8 cellular contexts compared by ENCODE assay signal in genomic region chr15:57537072-57537471, GRCh38. TPM values are rescaled to one million over a fixed set of nuclear protein-coding genes. Genes with fewer than 3 reads are reported as not detected.
A peak's percentile ranks its signal among the peaks of the same experiment; 100 is the strongest.
DNase-seq lines count a peak whose midpoint lies in the region; ATAC-seq and TF ChIP-seq lines count a peak whose summit lies in the region.
"Had no signal": no experiment of that assay in that cellular context is flagged by ENCODE, and none has a peak within 500 bp of the region (broad histone marks: within the 10 kb centered on the region; RNA-seq: fewer than 3 reads in every experiment).

No MANE protein-coding gene starts in this region.

- peaks cover 31 to 35% of the 10 kb centered on the region in 2 experiments for H3K4me1 Mint-ChIP-seq in H9

- H3K9me3 ChIP-seq in H9 (ENCODE audit: control insufficient read depth, low read depth, low read length) = no peaks in the 10 kb centered on the region

- no peak overlapping the region for H3K23ac ChIP-seq in H9 (ENCODE audit: insufficient read length, low read depth, low read length)

- no peak overlapping the region for H3K27ac ChIP-seq in H9 (ENCODE audit: insufficient read length, low read depth, low read length)

- H2BK20ac ChIP-seq in H9 (ENCODE audit: low read depth, low read length, poor library complexity, severe bottlenecking) = no peak overlapping the region

- no peak overlapping the region for H3K4me2 ChIP-seq in H9 (ENCODE audit: insufficient read depth, insufficient read length, low read length)

- no peaks in the 10 kb centered on the region for H3K23me2 ChIP-seq in H9 (ENCODE audit: insufficient read length, low read depth, low read length, poor library complexity, severe bottlenecking)

- H3K27me3 ChIP-seq in H9 (ENCODE audit: insufficient read depth, low read length) = no peaks in the 10 kb centered on the region

- no peak overlapping the region for H3K14ac ChIP-seq in H9 (ENCODE audit: insufficient read depth, low read length)

- peaks cover 2% of the 10 kb centered on the region; the same call in 1 of the 2 replicates for H3K27me3 Mint-ChIP-seq in H9 (ENCODE audit: low read depth)

- H2BK120ac ChIP-seq in H9 (ENCODE audit: low read depth, low read length, poor library complexity, severe bottlenecking) = no peak overlapping the region

- H2AK5ac ChIP-seq in H9 (ENCODE audit: insufficient read length, low read length) = no peak overlapping the region

- no peak overlapping the region for H3K4me3 ChIP-seq in fibroblast of villous mesenchyme (ENCODE audit: low read depth, low read length)

- H2BK5ac ChIP-seq in H9 (ENCODE audit: insufficient read length, low read length) = no peak overlapping the region

- no peak overlapping the region; a peak in 1 of 7 replicates for H3K27ac Mint-ChIP-seq in H9

- H2BK12ac ChIP-seq in H9 (ENCODE audit: insufficient read length, low read depth, low read length) = no peak overlapping the region

- no peaks in the 10 kb centered on the region for H3K79me1 ChIP-seq in H9 (ENCODE audit: insufficient read depth, low read depth, low read length, poor library complexity, severe bottlenecking)

- H4K91ac ChIP-seq in H9 (ENCODE audit: insufficient read length, low read depth, low read length) = no peak overlapping the region

- ATAC-seq in GM21528 (IDR thresholded peaks at IDR 0.05; ENCODE audit: low FRiP score, unreplicated experiment) = no peak

- H3K9ac ChIP-seq in H9 (ENCODE audit: extremely low read depth, insufficient read length, low read length) = no peak overlapping the region

- H3K56ac ChIP-seq in H9 (ENCODE audit: insufficient read length, low read depth, low read length) = no peak overlapping the region

- H3K4me3 Mint-ChIP-seq in H9 = no peak overlapping the region

- no peak overlapping the region for H2AFZ ChIP-seq in H9 (ENCODE audit: low read length)

- H4K5ac ChIP-seq in H9 (ENCODE audit: insufficient read length, low read depth, low read length) = no peak overlapping the region

- peaks cover 4% of the 10 kb centered on the region for H3K4me1 ChIP-seq in H9 (ENCODE audit: insufficient read depth, low read length)

- no peak overlapping the region for H3K4ac ChIP-seq in H9 (ENCODE audit: low read depth, low read length)

- H3K18ac ChIP-seq in H9 (ENCODE audit: insufficient read length, low read depth, low read length) = no peak overlapping the region

- H4K20me1 ChIP-seq in H9 (ENCODE audit: control insufficient read depth, insufficient read depth, insufficient read length) = no peaks in the 10 kb centered on the region

- no CpG with 5 or more reads among the region's 7 CpGs for WGBS in H9 (ENCODE audit: extremely low coverage, insufficient read length, low lambda C conversion rate)

- no peak; the same call in 2 of the 3 replicates for TF ChIP-seq CTCF in H9 (conservative IDR thresholded peaks at IDR 0.05)
- TF ChIP-seq CTCF in fibroblast of villous mesenchyme (IDR thresholded peaks at IDR 0.05; ENCODE audit: insufficient read depth, low read depth, low read length) = no peak

- no peak overlapping the region for H2BK15ac ChIP-seq in H9 (ENCODE audit: low read depth, low read length)

- no peak overlapping the region for H4K8ac ChIP-seq in H9 (replicated peaks; ENCODE audit: insufficient read length, low read depth, low read length)

- DNase-seq in H9 = peak; percentile 68
- DNase-seq in RKO (ENCODE audit: low spot score) = peak; percentile 23
- DNase-seq in fibroblast of villous mesenchyme (ENCODE audit: low read depth) = peak; percentile 63
- DNase-seq in stromal cell of bone marrow (ENCODE audit: low read depth) = peak; percentile 84
- DNase-seq in activated CD8-positive, alpha-beta memory T cell treated with anti-CD3 and anti-CD28 coated beads for 24 hours = no peak
- DNase-seq in CD1c-positive myeloid dendritic cell (ENCODE audit: extremely low spot score) = no peak

- peaks cover 29 to 43% (median 42%) of the 10 kb centered on the region in 3 experiments for H3K36me3 Mint-ChIP-seq in H9 (ENCODE audit: insufficient read depth in 1 of 3, low read depth in 3 of 3)

- no peak overlapping the region for H3T11ph ChIP-seq in H9 (ENCODE audit: low read length)

- no peaks in the 10 kb centered on the region for H3K9me3 Mint-ChIP-seq in H9

- H3K79me2 ChIP-seq in H9 (ENCODE audit: insufficient read depth, low read length) = no peaks in the 10 kb centered on the region

RNA-seq across cellular contexts. Expression of gene MYZAP, which starts 54.6 kb away (rescaled TPM):
- total RNA-seq in H9 (2021) (0.63 and 0.72 TPM in 2 replicates), fibroblast of villous mesenchyme (under 0.01 and 0.43 TPM in 2 replicates)
- total RNA-seq: activated CD8-positive, alpha-beta memory T cell treated with anti-CD3 and anti-CD28 coated beads for 36 hours had no signal

Comparison
In these comparisons a context has a peak if more than half of its experiments do, and no peak if none do; other contexts are left out.
1. DNase-seq: peak in H9 (single experiment), RKO (single experiment), fibroblast of villous mesenchyme (single experiment) and stromal cell of bone marrow (single experiment); none in activated CD8-positive, alpha-beta memory T cell treated with anti-CD3 and anti-CD28 coated beads for 24 hours (single experiment) and CD1c-positive myeloid dendritic cell (single experiment).